Comparison of ENCODE assay signal across 8 cellular contexts in the genomic region with DNA sequence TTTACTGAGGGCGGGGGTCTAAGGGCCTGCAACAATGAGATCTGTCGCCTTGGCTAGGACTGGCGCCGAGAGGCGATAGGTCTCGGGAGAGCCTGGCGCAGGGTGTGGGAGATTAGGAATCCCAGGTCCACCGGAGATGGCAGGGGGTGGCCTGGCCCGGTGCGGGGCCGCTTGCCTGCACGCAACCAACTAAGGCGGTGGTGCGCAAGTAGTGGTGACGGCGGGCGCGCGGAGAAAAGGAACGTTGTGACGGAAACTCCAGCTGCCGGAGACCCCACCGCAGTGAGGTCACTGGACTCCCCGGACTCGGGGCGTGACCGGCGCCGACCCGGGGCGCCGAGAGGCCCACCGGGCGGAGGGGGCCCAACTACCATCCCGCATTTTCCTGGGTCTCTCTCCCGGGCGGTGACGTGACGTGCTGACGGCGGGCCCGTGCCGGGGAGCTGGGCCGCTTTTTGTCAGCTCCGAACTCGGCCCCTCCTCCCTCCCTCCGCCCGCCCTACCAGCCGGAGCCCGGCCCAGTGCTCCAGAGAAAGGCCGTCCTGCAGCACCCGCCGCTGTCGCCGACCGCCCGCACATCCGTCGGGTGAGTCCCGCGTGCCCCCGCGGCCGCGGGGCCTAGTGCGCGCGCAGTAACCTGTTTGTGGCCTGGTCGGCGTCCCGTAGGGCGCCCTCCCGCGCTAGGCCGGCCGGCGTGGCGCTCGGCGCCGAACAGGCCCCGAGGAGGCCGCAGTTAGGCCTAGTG. TPM values are rescaled to one million over a fixed set of nuclear protein-coding genes. Genes with fewer than 3 reads are reported as not detected.
A peak's percentile ranks its signal among the peaks of the same experiment; 100 is the strongest.
DNase-seq lines count a peak whose midpoint lies in the region; ATAC-seq and TF ChIP-seq lines count a peak whose summit lies in the region.

A gene (plus strand): TSS at position 521 of the 745 bp plus-strand sequence. CDS start 18,556 bp downstream, outside the sequence.

- H3K9me3 ChIP-seq in CD4-positive, CD25-positive, alpha-beta regulatory T cell (ENCODE audit: control insufficient read depth in 2 of 2, low read length in 2 of 2) = no peaks in the 10 kb centered on the region
- H3K9me3 ChIP-seq in SJSA1 (replicated peaks) (no peaks in the 10 kb centered on the region), psoas muscle (no peaks in the 10 kb centered on the region)

- intact Hi-C loops in psoas muscle (cut with DNase I) = no loop called here

- peak within 1 kb of the TSS in 1 of 3 donors; percentile 100 for H3K27ac Mint-ChIP-seq in CD4-positive, CD25-positive, alpha-beta regulatory T cell

- 0 to 1% methylated on average over 10 to 82 of the region's 83 CpGs; no CpG with 5 or more reads in 1 of the 3 donors for WGBS in psoas muscle, 3 donors

- H3K27me3 ChIP-seq in CD4-positive, CD25-positive, alpha-beta regulatory T cell (ENCODE audit: control insufficient read depth, insufficient read depth, low read length) = no peaks in the 10 kb centered on the region
- H3K27me3 ChIP-seq in SJSA1 (replicated peaks) (no peaks in the 10 kb centered on the region), psoas muscle (ENCODE audit: insufficient read depth in 3 of 3, low read length in 2 of 3) (no peaks in the 10 kb centered on the region)

- peak within 1 kb of the TSS; percentile 85 for H3K4me3 ChIP-seq in CD4-positive, CD25-positive, alpha-beta regulatory T cell (ENCODE audit: low read depth, low read length)
- H3K4me3 ChIP-seq in SJSA1 (peak within 1 kb of the TSS; percentile 76), psoas muscle (no peak within 1 kb of the TSS)

- peak within 1 kb of the TSS in 1 of 4 donors; percentile 98 for H3K4me3 Mint-ChIP-seq in CD4-positive, CD25-positive, alpha-beta regulatory T cell

- TF ChIP-seq CTCF in psoas muscle (IDR thresholded peaks at IDR 0.05) = no peak

- H3K36me3 ChIP-seq in CD4-positive, CD25-positive, alpha-beta regulatory T cell (ENCODE audit: control insufficient read depth, insufficient read depth, low read length) = no peaks in the 10 kb centered on the region
- H3K36me3 ChIP-seq in SJSA1 (peaks cover 4% of the 10 kb centered on the region), psoas muscle (ENCODE audit: insufficient read depth in 1 of 2, low read depth in 1 of 2) (no peaks in the 10 kb centered on the region)

- H3K27me3 Mint-ChIP-seq in CD4-positive, CD25-positive, alpha-beta regulatory T cell = no peaks in the 10 kb centered on the region

- peak in 1 of 3 donors; percentile 56 for DNase-seq in CD4-positive, CD25-positive, alpha-beta regulatory T cell
- peak; percentile 67 to 74 for DNase-seq in SJSA1 (ENCODE audit: low read depth in 1 of 2, low spot score in 2 of 2)
- DNase-seq in dermis blood vessel endothelial cell = peak; percentile 56
- DNase-seq in nucleus accumbens (lab: John Stamatoyannopoulos, UW) = peak in 30 of 56 donors; percentile 2 to 83 (median 45)
- no peak for DNase-seq in HuH-7.5 (ENCODE audit: low spot score)
- no peak for DNase-seq in psoas muscle
- no peak for DNase-seq in COLO668 (lab: John Stamatoyannopoulos, UW; ENCODE audit: unreplicated experiment)

- ATAC-seq in CD4-positive, CD25-positive, alpha-beta regulatory T cell (ENCODE audit: low read depth in 2 of 2) = peak; percentile 40 to 43
- ATAC-seq in HG02623 (IDR thresholded peaks at IDR 0.05; ENCODE audit: unreplicated experiment) = peak; percentile 26
- ATAC-seq in psoas muscle = no peak

- H3K9me3 Mint-ChIP-seq in CD4-positive, CD25-positive, alpha-beta regulatory T cell = no peaks in the 10 kb centered on the region

- H3K27ac ChIP-seq in CD4-positive, CD25-positive, alpha-beta regulatory T cell (ENCODE audit: insufficient read depth, low read length, poor library complexity, severe bottlenecking) = peak within 1 kb of the TSS; percentile 96
- H3K27ac ChIP-seq in SJSA1 (peak within 1 kb of the TSS; percentile 99), psoas muscle (no peak within 1 kb of the TSS)

- no peaks in the 10 kb centered on the region for H3K36me3 Mint-ChIP-seq in CD4-positive, CD25-positive, alpha-beta regulatory T cell

- peaks cover 0 to 19% (median 7%) of the 10 kb centered on the region in 4 donors for H3K4me1 Mint-ChIP-seq in CD4-positive, CD25-positive, alpha-beta regulatory T cell

- peaks cover 3% of the 10 kb centered on the region for H3K4me1 ChIP-seq in CD4-positive, CD25-positive, alpha-beta regulatory T cell (ENCODE audit: control insufficient read depth, insufficient read depth, low read length, poor library complexity, severe bottlenecking)
- H3K4me1 ChIP-seq in SJSA1 (replicated peaks) (no peaks in the 10 kb centered on the region), psoas muscle (no peaks in the 10 kb centered on the region)

RNA-seq across cellular contexts. Expression of the gene that starts here (rescaled TPM):
- not detected for total RNA-seq in CD4-positive, CD25-positive, alpha-beta regulatory T cell
- 10 to 100 TPM in 1 of 4 donors, not detected in 3; 10.0 TPM for polyA plus RNA-seq in CD4-positive, CD25-positive, alpha-beta regulatory T cell
- total RNA-seq in SJSA1 (2014; rRNA removed; shearing (Covaris generic)) = 18.8 and 41.8 TPM in 2 replicates
- 21.2 TPM in 1 of 2 replicates, not detected in the other for total RNA-seq in dermis blood vessel endothelial cell
- total RNA-seq in psoas muscle = not detected
- polyA plus RNA-seq in psoas muscle = 1 to 10 TPM in 2 of 3 donors, not detected in 1; 3.4 to 8.4 TPM

Comparison
In these comparisons a context has a peak if more than half of its experiments do, and no peak if none do; other contexts are left out.
1. ATAC-seq: peak in CD4-positive, CD25-positive, alpha-beta regulatory T cell (2 of 2) and HG02623 (single experiment); none in psoas muscle (0 of 4).
2. DNase-seq: peak in SJSA1 (2 of 2), dermis blood vessel endothelial cell (single experiment) and nucleus accumbens (30 of 56); none in HuH-7.5 (single experiment), psoas muscle (0 of 2) and COLO668 (single experiment).